ENCODE assay signal across 19 cellular contexts in genomic region chr11:102391549-102392237, GRCh38. TPM values are rescaled to one million over a fixed set of nuclear protein-coding genes. Genes with fewer than 3 reads are reported as not detected.
DNase-seq lines count a peak whose midpoint lies in the region; ATAC-seq lines count a peak whose summit lies in the region.
"Had no signal": no experiment of that assay in that cellular context is flagged by ENCODE, and none has a peak within 500 bp of the region (broad histone marks: within the 10 kb centered on the region; RNA-seq: fewer than 3 reads in every experiment).

No MANE protein-coding gene starts in this region.

- ATAC-seq in activated naive CD4-positive, alpha-beta T cell treated with anti-CD3 and anti-CD28 coated beads, Interleukin-2, amount 50 U/mL, for 72 hours: peak in 1 of 2 donors; percentile 5
- ATAC-seq in left lobe of liver (peak; percentile 2), HG03196 (IDR thresholded peaks at IDR 0.05; ENCODE audit: unreplicated experiment) (no peak), GM21723 (IDR thresholded peaks at IDR 0.05; ENCODE audit: unreplicated experiment) (no peak)

- H3K9me3 Mint-ChIP-seq in activated naive CD4-positive, alpha-beta T cell treated with anti-CD3 and anti-CD28 coated beads, Interleukin-2, amount 50 U/mL, for 72 hours: peaks cover 4 to 12% of the 10 kb centered on the region in 2 donors

- H3K27ac Mint-ChIP-seq in activated naive CD4-positive, alpha-beta T cell treated with anti-CD3 and anti-CD28 coated beads, Interleukin-2, amount 50 U/mL, for 72 hours: peak overlapping the region; percentile 18 to 85
- H3K27ac Mint-ChIP-seq: activated naive CD4-positive, alpha-beta T cell treated with anti-CD3 and anti-CD28 coated beads, Interleukin-2, amount 10 ng/mL, durations not matched to agents 7 days and 5 days; mesothelial cell of epicardium had no signal

- peaks cover 18 to 61% of the 10 kb centered on the region in 2 donors for H3K36me3 Mint-ChIP-seq in activated naive CD4-positive, alpha-beta T cell treated with anti-CD3 and anti-CD28 coated beads, Interleukin-2, amount 50 U/mL, for 72 hours

- peak overlapping the region; percentile 27 for H3K27ac ChIP-seq in temporal lobe (ENCODE audit: low read depth, low read length)
- H3K27ac ChIP-seq: SJSA1, transverse colon had no signal

- no peak for DNase-seq in activated naive CD4-positive, alpha-beta T cell treated with anti-CD3 and anti-CD28 coated beads, Interleukin-2, amount 50 U/mL, for 72 hours (ENCODE audit: low spot score in 2 of 2)
- no peak for DNase-seq in activated naive CD4-positive, alpha-beta T cell treated with Interleukin-2 at 50 U/mL for 16 hours
- DNase-seq in NCI-H69 (lab: John Stamatoyannopoulos, UW): peak; percentile 33
- no peak for DNase-seq in left lobe of liver (ENCODE audit: low spot score)
- DNase-seq in NK-92 (lab: John Stamatoyannopoulos, UW; ENCODE audit: unreplicated experiment): no peak
- DNase-seq: activated CD4-positive, alpha-beta T cell treated with anti-CD3 and anti-CD28 coated beads for 1 hour; activated naive CD4-positive, alpha-beta T cell treated with anti-CD3 and anti-CD28 coated beads, Interleukin-2, amount 10 ng/mL, durations not matched to agents 7 days and 5 days; H7; kidney glomerular epithelial cell; NCI-H1048; NCI-H2081 treated with DMSO at 0.1 percent for 48 hours; NCI-H526; PC-3; transverse colon had no signal

RNA-seq across cellular contexts. Expression of gene BIRC2, which starts 44.7 kb away (rescaled TPM):
- 10 to 100 TPM; 40.7 to 67.6 TPM for total RNA-seq in activated naive CD4-positive, alpha-beta T cell treated with anti-CD3 and anti-CD28 coated beads, Interleukin-2, amount 50 U/mL, for 72 hours
- total RNA-seq in left lobe of liver (20.8 TPM), temporal lobe (112 TPM)
